Comparison of ENCODE assay signal across 10 cellular contexts in the genomic region with DNA sequence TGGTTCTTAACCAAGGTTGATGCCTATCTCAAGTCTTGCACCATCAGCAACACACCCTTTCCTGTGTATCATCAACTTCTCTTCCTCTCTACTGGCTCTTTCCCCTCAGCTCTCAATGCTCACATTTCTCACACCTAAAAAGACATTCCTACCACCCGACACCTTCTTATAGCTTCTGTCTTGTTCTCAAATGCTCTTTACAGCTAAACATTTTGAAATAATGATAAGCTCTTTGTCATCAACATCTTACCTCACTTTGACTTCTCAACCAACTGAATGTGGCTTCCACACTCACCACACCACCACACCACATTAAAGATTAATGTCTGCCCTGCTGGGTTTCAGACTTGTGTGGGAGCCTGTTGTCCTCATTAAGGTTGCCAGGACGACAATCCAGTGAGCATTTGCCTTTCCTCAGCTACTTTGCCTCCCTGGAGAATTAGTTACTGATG.
A peak's percentile ranks its signal among the peaks of the same experiment; 100 is the strongest.
DNase-seq lines count a peak whose midpoint lies in the region; ATAC-seq and TF ChIP-seq lines count a peak whose summit lies in the region.
"Had no signal": no experiment of that assay in that cellular context is flagged by ENCODE, and none has a peak within 500 bp of the region (broad histone marks: within the 10 kb centered on the region; RNA-seq: fewer than 3 reads in every experiment).

No MANE protein-coding gene starts in this region.

- no peak overlapping the region for H2AFZ ChIP-seq in hepatocyte

- H3K9me3 ChIP-seq in hepatocyte (ENCODE audit: low read depth): no peaks in the 10 kb centered on the region

- peak; percentile 7 for DNase-seq in activated CD8-positive, alpha-beta memory T cell treated with anti-CD3 and anti-CD28 coated beads, Interleukin-2, amount 50 U/mL, for 24 hours (ENCODE audit: extremely low read depth)
- no peak for DNase-seq in activated CD8-positive, alpha-beta memory T cell treated with anti-CD3 and anti-CD28 coated beads, Interleukin-2, amount 50 U/mL, for 4 hours
- DNase-seq in NCI-H69 (lab: John Stamatoyannopoulos, UW): peak; percentile 33
- peak; percentile 91 for DNase-seq in amniotic epithelial cell (ENCODE audit: low read depth)
- DNase-seq in retina: peak; percentile 19
- DNase-seq in hepatocyte (ENCODE audit: low spot score): no peak
- no peak for DNase-seq in NCI-H774 (lab: John Stamatoyannopoulos, UW)
- DNase-seq: stomach, T1000 had no signal

- H4K20me1 ChIP-seq in hepatocyte (ENCODE audit: insufficient read depth, poor library complexity, severe bottlenecking): no peaks in the 10 kb centered on the region

- no peak overlapping the region for H3K27ac ChIP-seq in hepatocyte
- H3K27ac ChIP-seq: stomach had no signal

- no peak overlapping the region for H3K4me2 ChIP-seq in hepatocyte

- no peaks in the 10 kb centered on the region for H3K36me3 ChIP-seq in hepatocyte (replicated peaks; ENCODE audit: insufficient read depth, low read depth)
- H3K36me3 ChIP-seq: stomach had no signal

- no peaks in the 10 kb centered on the region for H3K9me2 ChIP-seq in hepatocyte (replicated peaks; ENCODE audit: insufficient read depth)

- WGBS in hepatocyte (ENCODE audit: low lambda C conversion rate, missing lambda C conversion rate): 81% methylated on average over 2 of the region's 2 CpGs

- no peaks in the 10 kb centered on the region for H3K27me3 ChIP-seq in hepatocyte
- H3K27me3 ChIP-seq: stomach had no signal

- no peak overlapping the region for H3K4me3 ChIP-seq in hepatocyte
- H3K4me3 ChIP-seq: stomach had no signal

- no peak for TF ChIP-seq CTCF in hepatocyte (IDR thresholded peaks at IDR 0.05; ENCODE audit: poor library complexity)

- no peaks in the 10 kb centered on the region for H3K4me1 ChIP-seq in hepatocyte (ENCODE audit: insufficient read depth)
- H3K4me1 ChIP-seq: stomach had no signal

- ATAC-seq in GM18867 (IDR thresholded peaks at IDR 0.05; ENCODE audit: unreplicated experiment): no peak

- H3K79me2 ChIP-seq in hepatocyte: no peaks in the 10 kb centered on the region

Comparison
In these comparisons a context has a peak if more than half of its experiments do, and no peak if none do; other contexts are left out.
1. DNase-seq: peak in activated CD8-positive, alpha-beta memory T cell treated with anti-CD3 and anti-CD28 coated beads, Interleukin-2, amount 50 U/mL, for 24 hours (single experiment), NCI-H69 (single experiment), amniotic epithelial cell (single experiment) and retina (single experiment); none in activated CD8-positive, alpha-beta memory T cell treated with anti-CD3 and anti-CD28 coated beads, Interleukin-2, amount 50 U/mL, for 4 hours (single experiment), hepatocyte (single experiment) and NCI-H774 (single experiment).